ENCODE assay signal across 1 cellular context in genomic region chr14:28778718-28779117, GRCh38.
TF ChIP-seq lines count a peak whose summit lies in the region.

No MANE protein-coding gene starts in this region.

TF ChIP-seq in WTC11, 78 proteins besides CTCF, POLR2A, EP300 and RAD21:
- TF ChIP-seq PRDM15 (CRISPR knock-in tag; IDR thresholded peaks at IDR 0.05) (no peak), E2F5 (CRISPR knock-in tag; IDR thresholded peaks at IDR 0.05) (no peak), AFF4 (CRISPR knock-in tag; IDR thresholded peaks at IDR 0.05; ENCODE audit: borderline replicate concordance) (no peak), GRHL2 (CRISPR knock-in tag; IDR thresholded peaks at IDR 0.05; ENCODE audit: insufficient replicate concordance, severe bottlenecking) (no peak)
TF ChIP-seq in WTC11: peak in this region for 0.
